Comparison of ENCODE assay signal across 18 cellular contexts in genomic region chr22:42797021-42797420, GRCh38.
DNase-seq lines count a peak whose midpoint lies in the region; ATAC-seq and TF ChIP-seq lines count a peak whose summit lies in the region.
"Had no signal": no experiment of that assay in that cellular context is flagged by ENCODE, and none has a peak within 500 bp of the region (broad histone marks: within the 10 kb centered on the region; RNA-seq: fewer than 3 reads in every experiment).

No MANE protein-coding gene starts in this region.

- H3K9me3 Mint-ChIP-seq in activated T-cell treated with anti-CD3 and anti-CD28 coated beads, Interleukin-2, amount 50 U/mL, for 72 hours: no peaks in the 10 kb centered on the region
- H3K9me3 Mint-ChIP-seq in activated T-cell treated with anti-CD3 and anti-CD28 coated beads, Interleukin-2, amount 50 U/mL, for 4 hours: no peaks in the 10 kb centered on the region
- H3K9me3 Mint-ChIP-seq: IgD-negative memory B cell; stimulated activated naive CD8-positive, alpha-beta T cell treated with anti-CD3 and anti-CD28 coated beads, Interleukin-15, amount 100 ng/mL, for 72 hours had no signal

- H3K36me3 Mint-ChIP-seq in activated T-cell treated with anti-CD3 and anti-CD28 coated beads, Interleukin-2, amount 50 U/mL, for 72 hours (ENCODE audit: insufficient read depth in 2 of 2): peaks cover 2% of the 10 kb centered on the region in 2 donors
- peaks cover 28% of the 10 kb centered on the region for H3K36me3 Mint-ChIP-seq in activated T-cell treated with anti-CD3 and anti-CD28 coated beads, Interleukin-2, amount 50 U/mL, for 4 hours (ENCODE audit: insufficient read depth)

- intact Hi-C loops in spleen (cut with DNase I; ENCODE audit: low total_unique reads): no loop called here

- H3K27ac ChIP-seq in right atrium auricular region: peak overlapping the region; percentile 46 to 61
- peak overlapping the region in 7 of 8 donors; percentile 32 to 51 (median 44) for H3K27ac ChIP-seq in spleen

- TF ChIP-seq POLR2A in spleen (IDR thresholded peaks at IDR 0.05): no peak

- no peak for ATAC-seq in activated T-cell treated with anti-CD3 and anti-CD28 coated beads, Interleukin-2, amount 50 U/mL, for 72 hours (replicated peaks in 1 of 2)
- no peak for ATAC-seq in activated T-cell treated with anti-CD3 and anti-CD28 coated beads, Interleukin-2, amount 50 U/mL, for 4 hours
- no peak for ATAC-seq in HG03175 (IDR thresholded peaks at IDR 0.05; ENCODE audit: unreplicated experiment)
- ATAC-seq: activated CD4-positive, alpha-beta T cell treated with anti-CD3 and anti-CD28 coated beads for 36 hours; esophagus mucosa; stimulated activated naive CD8-positive, alpha-beta T cell treated with anti-CD3 and anti-CD28 coated beads, Interleukin-15, amount 100 ng/mL, for 72 hours had no signal

- H3K4me1 Mint-ChIP-seq in activated T-cell treated with anti-CD3 and anti-CD28 coated beads, Interleukin-2, amount 50 U/mL, for 72 hours (ENCODE audit: low read depth): peaks cover 15% of the 10 kb centered on the region
- no peaks in the 10 kb centered on the region for H3K4me1 Mint-ChIP-seq in activated T-cell treated with anti-CD3 and anti-CD28 coated beads, Interleukin-2, amount 50 U/mL, for 4 hours (ENCODE audit: low read depth)
- H3K4me1 Mint-ChIP-seq: activated CD4-positive, alpha-beta T cell treated with anti-CD3 and anti-CD28 coated beads for 36 hours; IgD-negative memory B cell; stimulated activated naive CD8-positive, alpha-beta T cell treated with anti-CD3 and anti-CD28 coated beads, Interleukin-15, amount 100 ng/mL, for 72 hours had no signal

- no peaks in the 10 kb centered on the region for H3K9me3 ChIP-seq in right atrium auricular region
- no peaks in the 10 kb centered on the region for H3K9me3 ChIP-seq in spleen
- H3K9me3 ChIP-seq: adrenal gland had no signal

- H3K4me1 ChIP-seq in right atrium auricular region: peaks cover 0 to 37% of the 10 kb centered on the region in 2 donors
- H3K4me1 ChIP-seq in spleen: peaks cover 0 to 70% (median 28%) of the 10 kb centered on the region in 6 donors

- no peak for TF ChIP-seq CTCF in right atrium auricular region (IDR thresholded peaks at IDR 0.05)
- no peak for TF ChIP-seq CTCF in spleen (IDR thresholded peaks at IDR 0.05 in 8 of 11, conservative IDR thresholded peaks at IDR 0.05 in 3 of 11)

- 26 to 38% (median 27%) methylated on average over 5 of the region's 5 CpGs for WGBS in spleen, 5 donors

- H3K36me3 ChIP-seq in right atrium auricular region: peaks cover 46% of the 10 kb centered on the region
- H3K36me3 ChIP-seq in spleen: peaks cover 0 to 93% (median 19%) of the 10 kb centered on the region in 6 donors

- H3K4me3 Mint-ChIP-seq in activated T-cell treated with anti-CD3 and anti-CD28 coated beads, Interleukin-2, amount 50 U/mL, for 72 hours: no peak overlapping the region
- no peak overlapping the region for H3K4me3 Mint-ChIP-seq in activated T-cell treated with anti-CD3 and anti-CD28 coated beads, Interleukin-2, amount 50 U/mL, for 4 hours
- H3K4me3 Mint-ChIP-seq: activated CD4-positive, alpha-beta T cell treated with anti-CD3 and anti-CD28 coated beads for 36 hours; IgD-negative memory B cell; stimulated activated naive CD8-positive, alpha-beta T cell treated with anti-CD3 and anti-CD28 coated beads, Interleukin-15, amount 100 ng/mL, for 72 hours had no signal

- H3K27me3 Mint-ChIP-seq in activated T-cell treated with anti-CD3 and anti-CD28 coated beads, Interleukin-2, amount 50 U/mL, for 72 hours (ENCODE audit: low read depth): no peaks in the 10 kb centered on the region
- no peaks in the 10 kb centered on the region for H3K27me3 Mint-ChIP-seq in activated T-cell treated with anti-CD3 and anti-CD28 coated beads, Interleukin-2, amount 50 U/mL, for 4 hours (ENCODE audit: low read depth)
- H3K27me3 Mint-ChIP-seq: activated CD4-positive, alpha-beta T cell treated with anti-CD3 and anti-CD28 coated beads for 36 hours; IgD-negative memory B cell; stimulated activated naive CD8-positive, alpha-beta T cell treated with anti-CD3 and anti-CD28 coated beads, Interleukin-15, amount 100 ng/mL, for 72 hours had no signal

- H3K27me3 ChIP-seq in right atrium auricular region: no peaks in the 10 kb centered on the region
- H3K27me3 ChIP-seq in spleen (replicated peaks in 1 of 7): no peaks in the 10 kb centered on the region
- H3K27me3 ChIP-seq: adrenal gland had no signal

- H3K27ac Mint-ChIP-seq in activated T-cell treated with anti-CD3 and anti-CD28 coated beads, Interleukin-2, amount 50 U/mL, for 72 hours: peak overlapping the region; percentile 10
- H3K27ac Mint-ChIP-seq: activated CD4-positive, alpha-beta T cell treated with anti-CD3 and anti-CD28 coated beads for 36 hours had no signal

- in situ Hi-C loops in ACHN (cut with HindIII; ENCODE audit: low pct_ligation_motif_present, low pct_unique_long_range_greater_than_20kb, low sequenced_read_pairs): no loop called here

- H3K4me3 ChIP-seq in right atrium auricular region (no peak overlapping the region), spleen (no peak overlapping the region)
- H3K4me3 ChIP-seq: adrenal gland had no signal

- DNase-seq in activated T-cell treated with anti-CD3 and anti-CD28 coated beads, Interleukin-2, amount 50 U/mL, for 72 hours: no peak
- no peak for DNase-seq in activated T-cell treated with anti-CD3 and anti-CD28 coated beads, Interleukin-2, amount 50 U/mL, for 4 hours
- DNase-seq in amniotic epithelial cell (ENCODE audit: low read depth) (peak; percentile 55), right atrium auricular region (ENCODE audit: low spot score) (no peak), spleen (no peak), dedifferentiated amniotic fluid mesenchymal stem cell (ENCODE audit: extremely low spot score) (no peak), ACHN (no peak)
- DNase-seq: activated CD4-positive, alpha-beta T cell treated with anti-CD3 and anti-CD28 coated beads for 36 hours; COR-L47; mesendoderm; NCI-H1417 treated with DMSO at 0.1 percent for 48 hours; NCI-H524; stimulated activated naive CD8-positive, alpha-beta T cell treated with anti-CD3 and anti-CD28 coated beads, Interleukin-15, amount 100 ng/mL, for 72 hours; T-helper 2 cell had no signal
